8 cellular contexts compared by ENCODE assay signal in the genomic region with DNA sequence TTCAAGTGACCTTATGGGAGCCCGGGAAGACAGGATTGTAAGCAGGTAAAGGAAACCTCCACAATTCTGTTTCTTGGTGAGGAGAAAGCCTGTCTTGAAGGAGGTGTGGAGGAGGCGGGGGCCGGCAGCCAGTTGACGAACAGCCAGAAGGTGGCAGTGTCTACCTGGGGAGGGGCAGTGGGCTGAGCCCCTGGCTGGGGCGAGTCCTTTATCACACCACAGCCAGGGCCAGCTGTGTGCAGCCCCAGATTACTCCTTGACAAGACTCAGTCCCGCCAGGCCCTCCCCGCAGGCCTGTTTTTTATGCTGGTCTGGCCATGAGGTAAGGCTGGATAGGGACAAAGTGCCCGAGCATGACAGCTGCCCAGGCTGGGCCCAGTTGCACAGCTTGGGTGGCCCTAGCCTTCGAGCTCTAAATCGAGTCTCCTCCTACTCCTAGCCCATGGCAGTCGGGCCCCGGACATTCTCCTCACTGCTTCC. TPM values are rescaled to one million over a fixed set of nuclear protein-coding genes. Genes with fewer than 3 reads are reported as not detected.
DNase-seq lines count a peak whose midpoint lies in the region; ATAC-seq and TF ChIP-seq lines count a peak whose summit lies in the region.

No MANE protein-coding gene starts in this region.

- H3K27me3 Mint-ChIP-seq in Calu3 (ENCODE audit: unreplicated experiment) (no peaks in the 10 kb centered on the region), mesothelial cell of epicardium (ENCODE audit: low read depth) (no peaks in the 10 kb centered on the region)

- no peaks in the 10 kb centered on the region for H3K9me3 Mint-ChIP-seq in Calu3 (ENCODE audit: low read depth, unreplicated experiment)
- H3K9me3 Mint-ChIP-seq in mesothelial cell of epicardium = no peaks in the 10 kb centered on the region
- H3K9me3 Mint-ChIP-seq in stimulated activated effector memory CD8-positive, alpha-beta T cell treated with anti-CD3 and anti-CD28 coated beads, Interleukin-12 subunit alpha, Interleukin-12 subunit beta, amount 100 ng/mL, for 72 hours = no peaks in the 10 kb centered on the region

- H3K4me1 Mint-ChIP-seq in Calu3 (ENCODE audit: low read depth, unreplicated experiment) (no peaks in the 10 kb centered on the region), mesothelial cell of epicardium (peaks cover 10% of the 10 kb centered on the region)
- peaks cover 34% of the 10 kb centered on the region for H3K4me1 Mint-ChIP-seq in stimulated activated effector memory CD8-positive, alpha-beta T cell treated with anti-CD3 and anti-CD28 coated beads, Interleukin-12 subunit alpha, Interleukin-12 subunit beta, amount 100 ng/mL, for 72 hours

- peak; percentile 95 for TF ChIP-seq CTCF in Calu3 (IDR thresholded peaks at IDR 0.05; ENCODE audit: unreplicated experiment)
- TF ChIP-seq CTCF in mesothelial cell of epicardium (IDR thresholded peaks at IDR 0.05; ENCODE audit: unreplicated experiment) = peak; percentile 36

- no peaks in the 10 kb centered on the region for H3K36me3 Mint-ChIP-seq in Calu3 (ENCODE audit: insufficient read depth, unreplicated experiment)
- H3K36me3 Mint-ChIP-seq in mesothelial cell of epicardium = no peaks in the 10 kb centered on the region
- H3K36me3 Mint-ChIP-seq in stimulated activated effector memory CD8-positive, alpha-beta T cell treated with anti-CD3 and anti-CD28 coated beads, Interleukin-12 subunit alpha, Interleukin-12 subunit beta, amount 100 ng/mL, for 72 hours = no peaks in the 10 kb centered on the region

- peak; percentile 85 for ATAC-seq in stimulated activated effector memory CD8-positive, alpha-beta T cell treated with anti-CD3 and anti-CD28 coated beads, Interleukin-12 subunit alpha, Interleukin-12 subunit beta, amount 100 ng/mL, for 72 hours
- no peak for ATAC-seq in HG03460 (IDR thresholded peaks at IDR 0.05; ENCODE audit: unreplicated experiment)

- in situ Hi-C loops in HAP-1 (cut with MboI; ENCODE audit: low sequenced_read_pairs) = no loop called here

- H3K9me3 ChIP-seq in HAP-1 = no peaks in the 10 kb centered on the region

- H3K4me3 ChIP-seq in HAP-1 = no peak overlapping the region

- DNase-seq in Calu3 (peak; percentile 91), HAP-1 (ENCODE audit: low spot score in 2 of 2) (peak; percentile 67 to 89), NCI-H524 treated with DMSO at 0.1 percent for 48 hours (lab: John Stamatoyannopoulos, UW) (peak; percentile 65), ecto neural progenitor cell (ENCODE audit: low spot score) (peak; percentile 90), mesothelial cell of epicardium (ENCODE audit: low spot score in 2 of 2, unreplicated experiment in 2 of 2) (peak in 1 of 2 experiments; percentile 77)
- peak; percentile 82 for DNase-seq in activated CD4-positive, alpha-beta T cell treated with anti-CD3 and anti-CD28 coated beads for 48 hours
- DNase-seq in stimulated activated effector memory CD8-positive, alpha-beta T cell treated with anti-CD3 and anti-CD28 coated beads, Interleukin-12 subunit alpha, Interleukin-12 subunit beta, amount 100 ng/mL, for 72 hours (ENCODE audit: low spot score in 2 of 2) = peak; percentile 31 to 82

- H3K27ac Mint-ChIP-seq in Calu3 (ENCODE audit: unreplicated experiment) = no peak overlapping the region
- no peak overlapping the region for H3K27ac Mint-ChIP-seq in mesothelial cell of epicardium
- no peak overlapping the region for H3K27ac Mint-ChIP-seq in stimulated activated effector memory CD8-positive, alpha-beta T cell treated with anti-CD3 and anti-CD28 coated beads, Interleukin-12 subunit alpha, Interleukin-12 subunit beta, amount 100 ng/mL, for 72 hours

- CTCF ChIA-PET in Calu3 (lab: Charles Lee) = interaction anchor here (0.9 to 1.9 kb wide), 11 partner anchors 18 to 177 kb away, joined by 3 to 18 read pairs (median 5); partner anchors contain the start of genes CIB1 and GDPGP1

- H3K36me3 ChIP-seq in HAP-1 (replicated peaks) = no peaks in the 10 kb centered on the region

- H3K4me1 ChIP-seq in HAP-1 = no peaks in the 10 kb centered on the region; the same call in 1 of the 2 replicates

- intact Hi-C loops in Calu3 (cut with micrococcal nuclease; ENCODE audit: unreplicated experiment) = loop anchor here (1.0 kb wide), 1 partner anchor 143 kb away; no protein-coding TSS in a partner anchor

- no peaks in the 10 kb centered on the region for H3K27me3 ChIP-seq in HAP-1 (ENCODE audit: low read depth)

- H3K4me3 Mint-ChIP-seq in Calu3 (ENCODE audit: low read depth, unreplicated experiment) (no peak overlapping the region), mesothelial cell of epicardium (no peak overlapping the region)
- peak overlapping the region; percentile 38 for H3K4me3 Mint-ChIP-seq in stimulated activated effector memory CD8-positive, alpha-beta T cell treated with anti-CD3 and anti-CD28 coated beads, Interleukin-12 subunit alpha, Interleukin-12 subunit beta, amount 100 ng/mL, for 72 hours

- BruUV-seq in Calu3 (replicated peaks; lab: Mats Ljungman, UMichigan) = no TSS peak

RNA-seq across cellular contexts. Expression of gene IDH2, which starts 40.9 kb away (rescaled TPM):
- 96.1 and 108 TPM in 2 replicates for total RNA-seq in Calu3 (2022)
- 126 to 132 TPM (median 127 TPM) in 3 replicates for total RNA-seq in mesothelial cell of epicardium

RNA-seq across cellular contexts. Expression of gene SEMA4B, which starts 57.9 kb away (rescaled TPM):
- total RNA-seq in Calu3 (2022) (67.3 and 73.0 TPM in 2 replicates), mesothelial cell of epicardium (32.3 to 37.7 TPM (median 35.4 TPM) in 3 replicates)
